6 cellular contexts compared by ENCODE assay signal in the genomic region with DNA sequence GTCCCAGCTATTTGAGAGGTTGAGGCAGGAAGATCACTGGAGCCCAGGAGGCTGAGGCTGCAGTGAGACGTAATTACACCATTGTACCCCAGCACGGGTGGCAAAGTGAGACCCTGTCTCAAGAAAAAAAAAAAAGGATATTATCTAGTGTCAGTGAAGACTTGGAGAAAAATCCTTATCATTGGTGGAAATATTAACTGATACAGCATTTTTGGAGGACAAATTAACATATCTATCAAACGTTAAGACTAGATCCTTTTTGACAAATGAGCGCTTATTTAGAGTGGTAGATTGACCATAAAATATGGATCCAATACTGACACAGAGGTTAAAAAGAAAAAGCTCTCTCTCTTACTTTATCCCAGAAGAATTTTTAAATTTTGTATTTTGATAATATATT.
"Had no signal": no experiment of that assay in that cellular context is flagged by ENCODE, and none has a peak within 500 bp of the region (broad histone marks: within the 10 kb centered on the region; RNA-seq: fewer than 3 reads in every experiment).

No MANE protein-coding gene starts in this region.

- H3K9ac ChIP-seq: KMS-11 had no signal

- H3K4me3 Mint-ChIP-seq: IgD-negative memory B cell had no signal

- H3K4me2 ChIP-seq: KMS-11 had no signal

- DNase-seq: KBM-7, KG1 had no signal

- H3K27ac ChIP-seq: HL-60, KMS-11 had no signal

- H3K27ac Mint-ChIP-seq: IgD-negative memory B cell had no signal

- FAIRE-seq: HTR-8/SVneo had no signal
